ENCODE assay signal across 5 cellular contexts in genomic region chr7:156384706-156385105, GRCh38.
"Had no signal": no experiment of that assay in that cellular context is flagged by ENCODE, and none has a peak within 500 bp of the region (broad histone marks: within the 10 kb centered on the region; RNA-seq: fewer than 3 reads in every experiment).

No MANE protein-coding gene starts in this region.

- H3K36me3 ChIP-seq: HAP-1 had no signal

- H3K4me3 ChIP-seq: GM23338, HAP-1 had no signal

- DNase-seq: H7, HFFc6 had no signal

- H3K9me3 ChIP-seq: HAP-1 had no signal

- H3K4me1 ChIP-seq: HAP-1 had no signal

- H3K27ac ChIP-seq: HL-60 had no signal
